Comparison of ENCODE assay signal across 15 cellular contexts in genomic region chr1:30760596-30761311, GRCh38. TPM values are rescaled to one million over a fixed set of nuclear protein-coding genes. Genes with fewer than 3 reads are reported as not detected.
DNase-seq lines count a peak whose midpoint lies in the region; ATAC-seq and TF ChIP-seq lines count a peak whose summit lies in the region.
"Had no signal": no experiment of that assay in that cellular context is flagged by ENCODE, and none has a peak within 500 bp of the region (broad histone marks: within the 10 kb centered on the region; RNA-seq: fewer than 3 reads in every experiment).

No MANE protein-coding gene starts in this region.

- no peak for TF ChIP-seq POLR2A in vagina (IDR thresholded peaks at IDR 0.05)

- no peaks in the 10 kb centered on the region for H3K27me3 ChIP-seq in GM06990 (replicated peaks; ENCODE audit: control insufficient read depth, insufficient read depth, low read length)
- H3K27me3 ChIP-seq in vagina = no peaks in the 10 kb centered on the region
- H3K27me3 ChIP-seq: ovary, uterus had no signal

- H3K36me3 ChIP-seq in GM06990 (ENCODE audit: control insufficient read depth, insufficient read depth, low read length) (peaks cover 6% of the 10 kb centered on the region), vagina (no peaks in the 10 kb centered on the region)
- H3K36me3 ChIP-seq: ovary, uterus had no signal

- DNase-seq in GM06990 (ENCODE audit: extremely low read depth, insufficient read length) = peak; percentile 66
- DNase-seq in Kasumi-1 (lab: John Stamatoyannopoulos, UW) = peak; percentile 45 to 65
- no peak for DNase-seq in NCI-H2029 treated with DMSO at 0.1 percent for 48 hours (lab: John Stamatoyannopoulos, UW)
- DNase-seq in NOMO-1 treated with DMSO at 0.1 percent for 48 hours (lab: John Stamatoyannopoulos, UW; ENCODE audit: unreplicated experiment) = no peak
- DNase-seq in vagina (ENCODE audit: extremely low spot score in 2 of 2) = no peak
- DNase-seq: activated CD4-positive, alpha-beta T cell treated with anti-CD3 and anti-CD28 coated beads for 1 hour; DND-41; H9; NCI-H1694; ovary; uterus had no signal

- H3K27ac Mint-ChIP-seq in nephron = peak overlapping the region; percentile 18 to 44 (median 32)
- H3K27ac Mint-ChIP-seq: H9 had no signal

- H3K27me3 Mint-ChIP-seq in nephron (ENCODE audit: low read depth) = peaks cover 16% of the 10 kb centered on the region

- H3K4me1 Mint-ChIP-seq in nephron = peaks cover 47% of the 10 kb centered on the region

- no peaks in the 10 kb centered on the region for H3K4me1 ChIP-seq in vagina
- H3K4me1 ChIP-seq: uterus had no signal

- H3K4me3 ChIP-seq in GM06990 (replicated peaks; ENCODE audit: low read depth, low read length) (peak overlapping the region; percentile 51), vagina (no peak overlapping the region)
- H3K4me3 ChIP-seq: ovary, uterus had no signal

- peaks cover 2% of the 10 kb centered on the region for H3K9me3 Mint-ChIP-seq in nephron

- H3K4me3 Mint-ChIP-seq in nephron = no peak overlapping the region
- H3K4me3 Mint-ChIP-seq: H9 had no signal

- H3K27ac ChIP-seq in angular gyrus (ENCODE audit: low read depth, low read length) (peak overlapping the region; percentile 85), vagina (no peak overlapping the region)
- H3K27ac ChIP-seq: epithelial cell of prostate, ovary, uterus had no signal

- TF ChIP-seq CTCF in GM06990 (IDR thresholded peaks at IDR 0.05; ENCODE audit: insufficient read depth, low read length, poor library complexity, severe bottlenecking) = no peak
- TF ChIP-seq CTCF in nephron (IDR thresholded peaks at IDR 0.05; ENCODE audit: unreplicated experiment in 3 of 3) = no peak
- no peak for TF ChIP-seq CTCF in vagina (IDR thresholded peaks at IDR 0.05)

- intact Hi-C loops in vagina (cut with DNase I) = no loop called here

- no peaks in the 10 kb centered on the region for H3K9me3 ChIP-seq in vagina
- H3K9me3 ChIP-seq: ovary, uterus had no signal

- no peaks in the 10 kb centered on the region for H3K36me3 Mint-ChIP-seq in nephron (ENCODE audit: low read depth)

- ATAC-seq in GM21717 (IDR thresholded peaks at IDR 0.05; ENCODE audit: unreplicated experiment) = no peak

RNA-seq across cellular contexts. Expression of gene LAPTM5, which starts 3.2 kb away (rescaled TPM):
- 39.8 TPM for total RNA-seq in vagina

RNA-seq across cellular contexts. Expression of gene MATN1, which starts 37.4 kb away (rescaled TPM):
- 0.49 TPM for total RNA-seq in vagina
- total RNA-seq: H9 had no signal

Comparison
In these comparisons a context has a peak if more than half of its experiments do, and no peak if none do; other contexts are left out.
1. DNase-seq: peak in GM06990 (single experiment) and Kasumi-1 (2 of 2); none in NCI-H2029 treated with DMSO at 0.1 percent for 48 hours (single experiment), NOMO-1 treated with DMSO at 0.1 percent for 48 hours (single experiment) and vagina (0 of 2).